In the genomic region with DNA sequence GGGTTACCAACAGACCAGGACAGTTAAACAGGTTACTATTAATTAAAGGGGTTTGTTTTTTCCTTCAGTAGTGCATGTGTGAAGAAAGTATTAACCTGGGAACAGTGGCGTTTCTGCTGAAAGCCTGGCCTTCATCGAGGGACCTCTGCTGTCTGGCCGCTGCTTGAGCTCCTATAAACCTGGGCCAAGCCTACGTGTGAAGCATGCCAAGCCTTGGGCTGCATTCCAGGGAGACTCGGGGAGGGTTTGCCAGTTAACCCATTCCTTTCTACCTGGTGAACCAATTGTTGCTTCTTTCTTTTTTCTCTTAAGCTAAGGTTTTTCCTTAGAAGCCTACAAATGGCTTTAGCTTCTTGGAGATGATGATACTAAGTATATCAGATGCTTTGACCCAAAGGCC, we compare ENCODE assay signal across 8 cellular contexts. TPM values are rescaled to one million over a fixed set of nuclear protein-coding genes. Genes with fewer than 3 reads are reported as not detected.
DNase-seq lines count a peak whose midpoint lies in the region; ATAC-seq and TF ChIP-seq lines count a peak whose summit lies in the region.

No MANE protein-coding gene starts in this region.

- peaks cover 27% of the 10 kb centered on the region for H3K36me3 Mint-ChIP-seq in HFFc6 (ENCODE audit: low read depth)
- H3K36me3 Mint-ChIP-seq in activated CD8-positive, alpha-beta T cell treated with anti-CD3 and anti-CD28 coated beads, Interleukin-2, amount 10 ng/mL, durations not matched to agents 7 days and 5 days (ENCODE audit: low read depth) = peaks cover 68% of the 10 kb centered on the region
- peaks cover 58% of the 10 kb centered on the region for H3K36me3 Mint-ChIP-seq in stimulated activated memory B cell treated with anti-CD40 and anti-IgM and Interleukin-4, amounts not matched to agents 10 μg/mL and 1 μg/mL and 100 μg/mL, for 72 hours

- H3K9me3 ChIP-seq in Karpas-422 (ENCODE audit: low read length) = no peaks in the 10 kb centered on the region

- CTCF ChIA-PET in activated CD8-positive, alpha-beta T cell treated with anti-CD3 and anti-CD28 coated beads, Interleukin-2, amount 10 ng/mL, durations not matched to agents 7 days and 5 days (lab: Charles Lee) = interaction anchor here (1.8 kb wide), 1 partner anchor 23 kb away, joined by 5 read pairs; no protein-coding TSS in a partner anchor

- no peaks in the 10 kb centered on the region for H3K9me3 Mint-ChIP-seq in HFFc6
- H3K9me3 Mint-ChIP-seq in activated CD8-positive, alpha-beta T cell treated with anti-CD3 and anti-CD28 coated beads, Interleukin-2, amount 10 ng/mL, durations not matched to agents 7 days and 5 days (ENCODE audit: insufficient read depth) = no peaks in the 10 kb centered on the region
- no peaks in the 10 kb centered on the region for H3K9me3 Mint-ChIP-seq in stimulated activated memory B cell treated with anti-CD40 and anti-IgM and Interleukin-4, amounts not matched to agents 10 μg/mL and 1 μg/mL and 100 μg/mL, for 72 hours

- H3K4me2 ChIP-seq in Karpas-422 (ENCODE audit: low read depth, low read length, poor library complexity, severe bottlenecking) = no peak overlapping the region

- H3K27ac Mint-ChIP-seq in HFFc6 = peak overlapping the region; percentile 93
- peak overlapping the region; percentile 85 for H3K27ac Mint-ChIP-seq in activated CD8-positive, alpha-beta T cell treated with anti-CD3 and anti-CD28 coated beads, Interleukin-2, amount 10 ng/mL, durations not matched to agents 7 days and 5 days
- no peak overlapping the region for H3K27ac Mint-ChIP-seq in stimulated activated memory B cell treated with anti-CD40 and anti-IgM and Interleukin-4, amounts not matched to agents 10 μg/mL and 1 μg/mL and 100 μg/mL, for 72 hours

- DNase-seq in HFFc6 = peak; percentile 49
- DNase-seq in activated CD8-positive, alpha-beta T cell treated with anti-CD3 and anti-CD28 coated beads, Interleukin-2, amount 10 ng/mL, durations not matched to agents 7 days and 5 days = no peak
- peak; percentile 29 for DNase-seq in fibroblast of the conjunctiva (ENCODE audit: low read depth)
- DNase-seq in renal cortical epithelial cell (ENCODE audit: low read depth) = peak; percentile 87
- no peak for DNase-seq in Karpas-422
- DNase-seq in NCI-H1436 (lab: John Stamatoyannopoulos, UW) = no peak

- H3K9me2 ChIP-seq in Karpas-422 (replicated peaks; ENCODE audit: insufficient read depth, low read length) = no peaks in the 10 kb centered on the region

- no peak for TF ChIP-seq CTCF in HFFc6 (IDR thresholded peaks at IDR 0.05)

- no peaks in the 10 kb centered on the region for H3K4me1 ChIP-seq in Karpas-422 (ENCODE audit: low read length)

- no peak overlapping the region for H3K4me3 ChIP-seq in Karpas-422 (ENCODE audit: low read length)

- H3K9ac ChIP-seq in Karpas-422 (ENCODE audit: low read length) = no peak overlapping the region

- H2AFZ ChIP-seq in Karpas-422 (ENCODE audit: low read length) = no peak overlapping the region

- ATAC-seq in activated CD8-positive, alpha-beta T cell treated with anti-CD3 and anti-CD28 coated beads, Interleukin-2, amount 10 ng/mL, durations not matched to agents 7 days and 5 days = no peak
- no peak for ATAC-seq in stimulated activated memory B cell treated with anti-CD40 and anti-IgM and Interleukin-4, amounts not matched to agents 10 μg/mL and 1 μg/mL and 100 μg/mL, for 72 hours
- no peak for ATAC-seq in HG02798 (IDR thresholded peaks at IDR 0.05; ENCODE audit: poor library complexity, unreplicated experiment)

- H4K20me1 ChIP-seq in Karpas-422 (ENCODE audit: insufficient read depth, low read depth, low read length) = peaks cover 85% of the 10 kb centered on the region

- H3K79me2 ChIP-seq in Karpas-422 (ENCODE audit: low read length) = peaks cover 94% of the 10 kb centered on the region

- no peaks in the 10 kb centered on the region for H3K27me3 ChIP-seq in Karpas-422 (ENCODE audit: low read length)

- H3K27ac ChIP-seq in Karpas-422 (ENCODE audit: low read length) = no peak overlapping the region

- H3K36me3 ChIP-seq in Karpas-422 (ENCODE audit: insufficient read depth, low read length) = peaks cover 72% of the 10 kb centered on the region

- peak overlapping the region; percentile 81 for H3K4me3 Mint-ChIP-seq in HFFc6
- no peak overlapping the region for H3K4me3 Mint-ChIP-seq in activated CD8-positive, alpha-beta T cell treated with anti-CD3 and anti-CD28 coated beads, Interleukin-2, amount 10 ng/mL, durations not matched to agents 7 days and 5 days
- H3K4me3 Mint-ChIP-seq in stimulated activated memory B cell treated with anti-CD40 and anti-IgM and Interleukin-4, amounts not matched to agents 10 μg/mL and 1 μg/mL and 100 μg/mL, for 72 hours = no peak overlapping the region

- H3K27me3 Mint-ChIP-seq in HFFc6 (ENCODE audit: insufficient read depth) = no peaks in the 10 kb centered on the region
- H3K27me3 Mint-ChIP-seq in activated CD8-positive, alpha-beta T cell treated with anti-CD3 and anti-CD28 coated beads, Interleukin-2, amount 10 ng/mL, durations not matched to agents 7 days and 5 days (ENCODE audit: low read depth) = no peaks in the 10 kb centered on the region
- H3K27me3 Mint-ChIP-seq in stimulated activated memory B cell treated with anti-CD40 and anti-IgM and Interleukin-4, amounts not matched to agents 10 μg/mL and 1 μg/mL and 100 μg/mL, for 72 hours = no peaks in the 10 kb centered on the region

- H3K4me1 Mint-ChIP-seq in HFFc6 (ENCODE audit: low read depth) = peaks cover 73% of the 10 kb centered on the region
- peaks cover 78% of the 10 kb centered on the region for H3K4me1 Mint-ChIP-seq in activated CD8-positive, alpha-beta T cell treated with anti-CD3 and anti-CD28 coated beads, Interleukin-2, amount 10 ng/mL, durations not matched to agents 7 days and 5 days (ENCODE audit: low read depth)
- peaks cover 15% of the 10 kb centered on the region for H3K4me1 Mint-ChIP-seq in stimulated activated memory B cell treated with anti-CD40 and anti-IgM and Interleukin-4, amounts not matched to agents 10 μg/mL and 1 μg/mL and 100 μg/mL, for 72 hours

- POLR2A ChIA-PET in activated CD8-positive, alpha-beta T cell treated with anti-CD3 and anti-CD28 coated beads, Interleukin-2, amount 10 ng/mL, durations not matched to agents 7 days and 5 days (lab: Charles Lee) = interaction anchor here (1.0 to 1.7 kb wide), 2 partner anchors 20 to 62 kb away, joined by 3 read pairs; no protein-coding TSS in a partner anchor

RNA-seq across cellular contexts. Expression of a gene that starts 23.6 kb away (rescaled TPM):
- 100 to 1,000 TPM; 131 to 173 (median 161) TPM for total RNA-seq in HFFc6 (2021; fragmentation: NEBNext Ultra II Directional; extraction: Animal tissue kit (Norgen Biotek cat#: 25700))
- 100 to 1,000 TPM; 220 to 233 TPM for total RNA-seq in activated CD8-positive, alpha-beta T cell treated with anti-CD3 and anti-CD28 coated beads, Interleukin-2, amount 10 ng/mL, durations not matched to agents 7 days and 5 days
- total RNA-seq in renal cortical epithelial cell = 565 and 603 TPM in 2 replicates
- total RNA-seq in Karpas-422 (2014; rRNA removed; shearing (Covaris generic); ENCODE audit: low replicate concordance) = 91.3 and 196 TPM in 2 replicates

Comparison
In these comparisons a context has a peak if more than half of its experiments do, and no peak if none do; other contexts are left out.
1. DNase-seq: peak in HFFc6 (single experiment), fibroblast of the conjunctiva (single experiment) and renal cortical epithelial cell (single experiment); none in activated CD8-positive, alpha-beta T cell treated with anti-CD3 and anti-CD28 coated beads, Interleukin-2, amount 10 ng/mL, durations not matched to agents 7 days and 5 days (single experiment), Karpas-422 (single experiment) and NCI-H1436 (single experiment).